ENCODE assay signal across 8 cellular contexts in genomic region chr3:123025642-123026521, GRCh38. TPM values are rescaled to one million over a fixed set of nuclear protein-coding genes. Genes with fewer than 3 reads are reported as not detected.
A peak's percentile ranks its signal among the peaks of the same experiment; 100 is the strongest.
DNase-seq lines count a peak whose midpoint lies in the region; ATAC-seq and TF ChIP-seq lines count a peak whose summit lies in the region.

No MANE protein-coding gene starts in this region.

- ATAC-seq in WTC11 (peak; percentile 46), HG03469 (IDR thresholded peaks at IDR 0.05; ENCODE audit: unreplicated experiment) (no peak), HG03354 (IDR thresholded peaks at IDR 0.05; ENCODE audit: poor library complexity, severe bottlenecking, unreplicated experiment) (no peak)

- H3K27me3 Mint-ChIP-seq in WTC11 (ENCODE audit: low read depth) = peaks cover 49% of the 10 kb centered on the region

- no peak overlapping the region; the same call in 1 of the 2 replicates for H3K27ac Mint-ChIP-seq in WTC11

- peak overlapping the region in 1 of 2 donors; percentile 52 for H3K27ac ChIP-seq in right atrium auricular region

- peaks cover 57% of the 10 kb centered on the region for H3K4me1 Mint-ChIP-seq in WTC11

- H3K36me3 ChIP-seq in right atrium auricular region = no peaks in the 10 kb centered on the region

- no peaks in the 10 kb centered on the region; the same call in 1 of the 2 replicates for H3K9me3 Mint-ChIP-seq in WTC11

- POLR2A ChIA-PET in WTC11 (lab: Charles Lee) = interaction anchor here (1.0 kb wide), 1 partner anchor 19 kb away, joined by 3 read pairs; no protein-coding TSS in a partner anchor

- peak overlapping the region; percentile 41 to 59 for H3K4me3 ChIP-seq in right atrium auricular region

- DNase-seq in DMS79 treated with DMSO at 0.1 percent for 48 hours (lab: John Stamatoyannopoulos, UW) (peak; percentile 55), WTC11 (ENCODE audit: low spot score) (peak; percentile 79), right atrium auricular region (ENCODE audit: low spot score) (no peak), retina (peak; percentile 60), KG1 (lab: John Stamatoyannopoulos, UW) (no peak), epidermal melanocyte (ENCODE audit: insufficient read length, low spot score) (no peak)

- no peak for TF ChIP-seq CTCF in WTC11 (IDR thresholded peaks at IDR 0.05)
- no peak for TF ChIP-seq CTCF in right atrium auricular region (IDR thresholded peaks at IDR 0.05)

- no peaks in the 10 kb centered on the region for H3K27me3 ChIP-seq in right atrium auricular region

- H3K9me3 ChIP-seq in right atrium auricular region = no peaks in the 10 kb centered on the region

- H3K4me3 Mint-ChIP-seq in WTC11 = peak overlapping the region; percentile 89

- CTCF ChIA-PET in WTC11 (lab: Charles Lee) = interaction anchor here (1.0 to 1.9 kb wide), 6 partner anchors 10 to 271 kb away, joined by 3 to 8 read pairs (median 4); no protein-coding TSS in a partner anchor

- H3K4me1 ChIP-seq in right atrium auricular region = peaks cover 0 to 27% of the 10 kb centered on the region in 2 donors

- peaks cover 3% of the 10 kb centered on the region; the same call in 1 of the 2 replicates for H3K36me3 Mint-ChIP-seq in WTC11

TF ChIP-seq in WTC11, 78 proteins besides CTCF, POLR2A, EP300 and RAD21:
- TF ChIP-seq PRDM15 (CRISPR knock-in tag; IDR thresholded peaks at IDR 0.05) (peak; percentile 98), ZBTB43 (CRISPR knock-in tag; IDR thresholded peaks at IDR 0.05) (0 out of 2 replicates have a peak, but pooled peaks have one; percentile 61), CBFB (CRISPR knock-in tag; IDR thresholded peaks at IDR 0.05; ENCODE audit: low read depth) (no peak)
TF ChIP-seq in WTC11: peak in this region for 2.

RNA-seq across cellular contexts. Expression of gene SEMA5B, which starts 1.7 kb away (rescaled TPM):
- 20.4 to 22.0 TPM (median 20.7 TPM) in 3 replicates for total RNA-seq in WTC11 (2021)
- 1 to 10 TPM in 1 of 2 donors, under 1 TPM in 1; 0.51 to 3.5 TPM for total RNA-seq in right atrium auricular region

RNA-seq across cellular contexts. Expression of gene PDIA5, which starts 40.9 kb away (rescaled TPM):
- total RNA-seq in WTC11 (2021) (30.5 to 41.5 TPM (median 34.6 TPM) in 3 replicates), right atrium auricular region (1 to 10 TPM; 8.0 to 9.0 TPM)

Comparison
In these comparisons a context has a peak if more than half of its experiments do, and no peak if none do; other contexts are left out.
1. DNase-seq: peak in DMS79 treated with DMSO at 0.1 percent for 48 hours (single experiment), WTC11 (single experiment) and retina (single experiment); none in right atrium auricular region (single experiment), KG1 (single experiment) and epidermal melanocyte (single experiment).